In the genomic region with DNA sequence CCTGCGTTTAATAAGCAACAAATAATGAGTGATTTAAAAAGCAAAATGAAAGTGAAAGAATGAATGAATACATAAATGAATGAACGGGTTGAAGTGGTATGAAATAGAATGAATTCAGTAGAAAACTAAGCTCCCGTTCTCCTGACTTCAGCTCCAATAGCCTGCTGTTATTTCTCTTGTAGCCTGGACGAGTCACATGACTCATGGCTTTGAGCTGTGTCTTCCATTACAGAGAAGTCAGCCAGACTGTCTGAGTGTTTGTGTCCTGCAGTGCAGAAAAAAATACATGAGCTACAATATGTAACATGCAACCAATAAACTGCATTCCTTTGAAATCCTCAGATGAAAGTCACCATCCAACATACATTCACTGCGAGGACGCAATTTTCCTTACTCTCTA, we compare ENCODE assay signal across 10 cellular contexts. TPM values are rescaled to one million over a fixed set of nuclear protein-coding genes. Genes with fewer than 3 reads are reported as not detected.
DNase-seq lines count a peak whose midpoint lies in the region; ATAC-seq, FAIRE-seq and TF ChIP-seq lines count a peak whose summit lies in the region.
"Had no signal": no experiment of that assay in that cellular context is flagged by ENCODE, and none has a peak within 500 bp of the region (broad histone marks: within the 10 kb centered on the region; RNA-seq: fewer than 3 reads in every experiment).

No MANE protein-coding gene starts in this region.

- no peaks in the 10 kb centered on the region for H3K27me3 ChIP-seq in effector memory CD4-positive, alpha-beta T cell (replicated peaks; ENCODE audit: control insufficient read depth, insufficient read depth, low read length, poor library complexity, severe bottlenecking)
- no peaks in the 10 kb centered on the region for H3K27me3 ChIP-seq in right lobe of liver

- no peaks in the 10 kb centered on the region for H3K36me3 ChIP-seq in effector memory CD4-positive, alpha-beta T cell (ENCODE audit: control insufficient read depth, insufficient read depth, low read length)
- no peaks in the 10 kb centered on the region for H3K36me3 ChIP-seq in right lobe of liver

- H3K4me1 ChIP-seq in effector memory CD4-positive, alpha-beta T cell (ENCODE audit: control insufficient read depth, insufficient read depth, low read length, poor library complexity, severe bottlenecking), result no peaks in the 10 kb centered on the region
- no peaks in the 10 kb centered on the region for H3K4me1 ChIP-seq in right lobe of liver

- DNase-seq in HT1080 (ENCODE audit: low read depth) (peak; percentile 42), brain pericyte (ENCODE audit: low read depth, low spot score) (peak; percentile 63), left kidney (ENCODE audit: low read depth, low spot score) (peak; percentile 46), right lobe of liver (no peak)
- DNase-seq in effector memory CD4-positive, alpha-beta T cell, result no peak
- DNase-seq in activated CD4-positive, CD25-positive, alpha-beta regulatory T cell (lab: John Stamatoyannopoulos, UW), result no peak

- TF ChIP-seq POLR2A in right lobe of liver (IDR thresholded peaks at IDR 0.05), result no peak

- no peak overlapping the region for H3K4me3 ChIP-seq in effector memory CD4-positive, alpha-beta T cell (ENCODE audit: insufficient read depth, low read depth, low read length, poor library complexity, severe bottlenecking)
- H3K4me3 ChIP-seq in right lobe of liver, result no peak overlapping the region

- H3K9me3 ChIP-seq in effector memory CD4-positive, alpha-beta T cell (ENCODE audit: control insufficient read depth, low read length), result no peaks in the 10 kb centered on the region
- H3K9me3 ChIP-seq in right lobe of liver, result no peaks in the 10 kb centered on the region

- ATAC-seq in right lobe of liver (no peak), HG03460 (IDR thresholded peaks at IDR 0.05; ENCODE audit: unreplicated experiment) (no peak)
- ATAC-seq: natural killer cell treated with Interleukin-12 subunit alpha and Interleukin-12 subunit beta and Interleukin-15 and Interleukin-18, amount 100 ng/mL, for 72 hours had no signal

- TF ChIP-seq CTCF in right lobe of liver (IDR thresholded peaks at IDR 0.05), result no peak

- peak; percentile 60 for FAIRE-seq in A204.1 (lab: Jason Lieb, UNC)

- no peak overlapping the region for H3K27ac ChIP-seq in effector memory CD4-positive, alpha-beta T cell (ENCODE audit: insufficient read depth, low read length, poor library complexity, severe bottlenecking)
- H3K27ac ChIP-seq in right lobe of liver, result no peak overlapping the region
- H3K27ac ChIP-seq: HL-60 had no signal

- WGBS in right lobe of liver (ENCODE audit: insufficient coverage, low coverage, low lambda C conversion rate, missing lambda C conversion rate), result 49% methylated on average over 6 of the region's 6 CpGs

- intact Hi-C loops in right lobe of liver (cut with DNase I), result no loop called here

RNA-seq across cellular contexts. Expression of a gene that starts 21.2 kb away (rescaled TPM):
- total RNA-seq in HT1080 (2014; rRNA removed; shearing (Covaris generic)), result 4.6 and 8.2 TPM in 2 replicates
- polyA plus RNA-seq in HT1080 (2015; cell fraction: cytosol; rRNA removed), result 4.4 and 5.8 TPM in 2 replicates
- polyA plus RNA-seq in HT1080 (2015; cell fraction: nucleus; rRNA removed), result 17.2 and 22.1 TPM in 2 replicates
- total RNA-seq in right lobe of liver, result not detected

Comparison
In these comparisons a context has a peak if more than half of its experiments do, and no peak if none do; other contexts are left out.
1. DNase-seq: peak in HT1080 (single experiment), brain pericyte (single experiment) and left kidney (single experiment); none in effector memory CD4-positive, alpha-beta T cell (0 of 3), right lobe of liver (0 of 3) and activated CD4-positive, CD25-positive, alpha-beta regulatory T cell (0 of 4).